23 cellular contexts compared by ENCODE assay signal in genomic region chr7:77846317-77847092, GRCh38.
"Had no signal": no experiment of that assay in that cellular context is flagged by ENCODE, and none has a peak within 500 bp of the region (broad histone marks: within the 10 kb centered on the region; RNA-seq: fewer than 3 reads in every experiment).

No MANE protein-coding gene starts in this region.

- H3K4me3 Mint-ChIP-seq: nephron had no signal

- DNase-seq: esophagus squamous epithelium; foreskin fibroblast; kidney; left cardiac atrium; left ventricle myocardium inferior; lower lobe of right lung; mesenchymal stem cell; naive B cell; occipital lobe; pancreas; retina; spleen; stimulated activated CD4-positive, alpha-beta T cell treated with anti-CD3 and anti-CD28 coated beads, Interleukin-15, amount 100 ng/mL, for 24 hours; stimulated activated CD4-positive, alpha-beta T cell treated with anti-CD3 and anti-CD28 coated beads, Interleukin-1b, Interleukin-23, amount 100 ng/mL, for 48 hours; stimulated activated CD4-positive, alpha-beta T cell treated with anti-CD3 and anti-CD28 coated beads, Interleukin-4, amount 100 ng/mL, for 24 hours; stimulated activated naive CD4-positive, alpha-beta T cell; stomach; substantia nigra; transverse colon had no signal

- H3K4me3 ChIP-seq: esophagus squamous epithelium, left ventricle myocardium inferior, lower lobe of right lung, pancreas, spleen, stomach, thoracic aorta, transverse colon had no signal

- H3K4me1 Mint-ChIP-seq: nephron had no signal

- H3K4me1 ChIP-seq: esophagus squamous epithelium, left ventricle myocardium inferior, lower lobe of right lung, pancreas, stomach, transverse colon had no signal

- H3K36me3 ChIP-seq: left ventricle myocardium inferior, lower lobe of right lung, pancreas, thoracic aorta, transverse colon had no signal

- H3K27ac ChIP-seq: esophagus squamous epithelium, left ventricle myocardium inferior, lower lobe of right lung, pancreas, spleen, stomach, thoracic aorta, transverse colon had no signal

- H3K27me3 ChIP-seq: esophagus squamous epithelium, pancreas, spleen, stomach, transverse colon had no signal

- H3K9me3 ChIP-seq: esophagus squamous epithelium, left ventricle myocardium inferior, lower lobe of right lung, pancreas, spleen, stomach, thoracic aorta, transverse colon had no signal

- H3K27me3 Mint-ChIP-seq: naive B cell, progenitor cell of endocrine pancreas had no signal

- H3K27ac Mint-ChIP-seq: nephron, progenitor cell of endocrine pancreas had no signal

- ATAC-seq: left cardiac atrium, lower lobe of right lung, pancreas, sciatic nerve had no signal

- H3K9me3 Mint-ChIP-seq: naive B cell, nephron had no signal
